In genomic region chr2:61536723-61537581, GRCh38 we compare ENCODE assay signal across 8 cellular contexts.
DNase-seq lines count a peak whose midpoint lies in the region; ATAC-seq and TF ChIP-seq lines count a peak whose summit lies in the region.

No MANE protein-coding gene starts in this region.

- H3K9me3 ChIP-seq in NT2/D1 (ENCODE audit: insufficient read depth, low read length) = no peaks in the 10 kb centered on the region

- H3K27ac ChIP-seq in HL-60 (replicated peaks) = peak overlapping the region; percentile 100

- H3K4me3 ChIP-seq in HL-60 (replicated peaks; ENCODE audit: insufficient read depth, low read length) (peak overlapping the region; percentile 72), NT2/D1 (ENCODE audit: insufficient read length, low read depth) (peak overlapping the region; percentile 80)

- H3K36me3 ChIP-seq in NT2/D1 (ENCODE audit: insufficient read depth, insufficient read length, low read length) = peaks cover 11% of the 10 kb centered on the region

- peak; percentile 48 for ATAC-seq in GM19463 (IDR thresholded peaks at IDR 0.05; ENCODE audit: unreplicated experiment)

- H3K9ac ChIP-seq in NT2/D1 (ENCODE audit: insufficient read length, low read depth) = peak overlapping the region; percentile 96

- H3K27me3 ChIP-seq in HL-60 (ENCODE audit: insufficient read depth, poor library complexity, severe bottlenecking) (no peaks in the 10 kb centered on the region), NT2/D1 (ENCODE audit: insufficient read depth, insufficient read length) (no peaks in the 10 kb centered on the region)

- DNase-seq in CMK (ENCODE audit: low read depth) = peak; percentile 86
- peak; percentile 74 to 90 for DNase-seq in HL-60 (ENCODE audit: low read depth in 1 of 2, low spot score in 1 of 2)
- peak; percentile 85 for DNase-seq in NT2/D1 (ENCODE audit: low read depth, low spot score)
- peak; percentile 72 for DNase-seq in activated T-cell treated with anti-CD3 and anti-CD28 coated beads for 1 hour (ENCODE audit: low read depth)
- peak; percentile 29 for DNase-seq in epidermal melanocyte (ENCODE audit: insufficient read length, low spot score)
- DNase-seq in middle frontal gyrus (ENCODE audit: extremely low spot score, low spot score) = peak; percentile 56
- DNase-seq in stimulated activated CD8-positive, alpha-beta memory T cell treated with anti-CD3 and anti-CD28 coated beads, Interleukin-2, amount 100 ng/mL, for 1 hour (ENCODE audit: low read depth in 2 of 2) = peak; percentile 66 to 67

- no peak for TF ChIP-seq CTCF in HL-60 (IDR thresholded peaks at IDR 0.05; ENCODE audit: insufficient read depth, low read length)

- no peaks in the 10 kb centered on the region for H3K4me1 ChIP-seq in NT2/D1 (ENCODE audit: insufficient read depth, insufficient read length)

Comparison
In these comparisons a context has a peak if more than half of its experiments do, and no peak if none do; other contexts are left out.
1. Peak in every context shown above with its lines: DNase-seq, ATAC-seq, H3K4me3 ChIP-seq and H3K27ac ChIP-seq.
2. DNase-seq: peak in every context shown above with its lines; median percentile 86 in CMK; 85 in NT2/D1; 82 in HL-60; 72 in activated T-cell treated with anti-CD3 and anti-CD28 coated beads for 1 hour; 66 in stimulated activated CD8-positive, alpha-beta memory T cell treated with anti-CD3 and anti-CD28 coated beads, Interleukin-2, amount 100 ng/mL, for 1 hour; 56 in middle frontal gyrus; 29 in epidermal melanocyte.